ENCODE assay signal across 8 cellular contexts in genomic region chrX:155035688-155036087, GRCh38.
"Had no signal": no experiment of that assay in that cellular context is flagged by ENCODE, and none has a peak within 500 bp of the region (broad histone marks: within the 10 kb centered on the region; RNA-seq: fewer than 3 reads in every experiment).

No MANE protein-coding gene starts in this region.

- ATAC-seq: GM23338, HCT116 had no signal

- H3K4me3 ChIP-seq: GM23338, HAP-1 had no signal

- H3K4me2 ChIP-seq: GM23338, KMS-11 had no signal

- H3K27ac ChIP-seq: KMS-11 had no signal

- FAIRE-seq: HTR-8/SVneo had no signal

- H3K4me1 ChIP-seq: HAP-1 had no signal

- H2AFZ ChIP-seq: GM23338 had no signal

- H3K9me3 ChIP-seq: HAP-1 had no signal

- DNase-seq: H7, IMR-90, KBM-7 had no signal

- H3K9ac ChIP-seq: KMS-11 had no signal
